17 cellular contexts compared by ENCODE assay signal in the genomic region with DNA sequence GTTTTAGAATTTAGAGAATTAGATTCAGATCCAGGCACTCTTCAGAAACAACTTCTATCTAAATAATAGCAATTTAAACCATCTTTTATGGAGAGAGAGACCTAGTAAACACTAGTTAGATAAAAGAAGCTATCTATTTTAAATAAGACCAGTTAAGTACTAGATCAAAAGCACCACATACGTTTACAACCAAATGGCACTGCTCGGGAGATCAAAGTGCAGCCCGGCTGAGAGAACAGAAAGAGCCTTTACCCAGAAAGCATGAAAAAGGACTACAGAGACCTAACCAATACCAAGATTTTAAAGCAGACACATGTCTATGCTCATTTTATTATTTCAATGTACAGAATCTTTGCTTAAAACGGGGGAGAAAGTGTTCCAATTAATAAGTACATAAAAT. TPM values are rescaled to one million over a fixed set of nuclear protein-coding genes. Genes with fewer than 3 reads are reported as not detected.
"Had no signal": no experiment of that assay in that cellular context is flagged by ENCODE, and none has a peak within 500 bp of the region (broad histone marks: within the 10 kb centered on the region; RNA-seq: fewer than 3 reads in every experiment).

No MANE protein-coding gene starts in this region.

- H3K27ac Mint-ChIP-seq: activated naive CD4-positive, alpha-beta T cell treated with anti-CD3 and anti-CD28 coated beads, Interleukin-2, amount 50 U/mL, for 72 hours; activated T-cell treated with anti-CD3 and anti-CD28 coated beads, Interleukin-2, amount 50 U/mL, for 72 hours; stimulated activated memory B cell treated with anti-CD40 and anti-IgM and Interleukin-4, amounts not matched to agents 10 μg/mL and 1 μg/mL and 100 μg/mL, for 72 hours had no signal

- H3K27ac ChIP-seq: gastroesophageal sphincter, pancreas, sigmoid colon, tibial artery had no signal

- H3K36me3 ChIP-seq: gastroesophageal sphincter, pancreas, sigmoid colon, tibial artery had no signal

- H3K9me3 Mint-ChIP-seq: activated naive CD4-positive, alpha-beta T cell treated with anti-CD3 and anti-CD28 coated beads, Interleukin-2, amount 50 U/mL, for 72 hours; activated T-cell treated with anti-CD3 and anti-CD28 coated beads, Interleukin-2, amount 50 U/mL, for 72 hours; stimulated activated memory B cell treated with anti-CD40 and anti-IgM and Interleukin-4, amounts not matched to agents 10 μg/mL and 1 μg/mL and 100 μg/mL, for 72 hours had no signal

- H3K27me3 Mint-ChIP-seq: stimulated activated memory B cell treated with anti-CD40 and anti-IgM and Interleukin-4, amounts not matched to agents 10 μg/mL and 1 μg/mL and 100 μg/mL, for 72 hours had no signal

- H3K36me3 Mint-ChIP-seq: activated naive CD4-positive, alpha-beta T cell treated with anti-CD3 and anti-CD28 coated beads, Interleukin-2, amount 50 U/mL, for 72 hours; stimulated activated memory B cell treated with anti-CD40 and anti-IgM and Interleukin-4, amounts not matched to agents 10 μg/mL and 1 μg/mL and 100 μg/mL, for 72 hours had no signal

- H3K4me1 ChIP-seq: gastroesophageal sphincter, pancreas, sigmoid colon, tibial artery had no signal

- H3K9me3 ChIP-seq: gastroesophageal sphincter, pancreas, sigmoid colon, tibial artery had no signal

- ATAC-seq: activated naive CD4-positive, alpha-beta T cell treated with anti-CD3 and anti-CD28 coated beads, Interleukin-2, amount 50 U/mL, for 72 hours; activated T-cell treated with anti-CD3 and anti-CD28 coated beads, Interleukin-2, amount 50 U/mL, for 72 hours; gastroesophageal sphincter; pancreas; stimulated activated memory B cell treated with anti-CD40 and anti-IgM and Interleukin-4, amounts not matched to agents 10 μg/mL and 1 μg/mL and 100 μg/mL, for 72 hours had no signal

- H3K4me3 Mint-ChIP-seq: stimulated activated memory B cell treated with anti-CD40 and anti-IgM and Interleukin-4, amounts not matched to agents 10 μg/mL and 1 μg/mL and 100 μg/mL, for 72 hours had no signal

- DNase-seq: activated CD4-positive, alpha-beta T cell treated with anti-CD3 and anti-CD28 coated beads for 4 hours; activated CD8-positive, alpha-beta memory T cell treated with anti-CD3 and anti-CD28 coated beads, Interleukin-2, amount 50 U/mL, for 48 hours; activated gamma-delta T cell; activated T-cell treated with anti-CD3 and anti-CD28 coated beads, Interleukin-2, amount 50 U/mL, for 72 hours; mesenchymal stem cell; pancreas; sigmoid colon; stimulated activated CD4-positive, alpha-beta T cell treated with anti-CD3 and anti-CD28 coated beads, Interleukin-2, amount 100 ng/mL, for 48 hours; T-helper 2 cell; tibial artery had no signal

- H3K27me3 ChIP-seq: gastroesophageal sphincter, pancreas, sigmoid colon had no signal

- H3K4me3 ChIP-seq: gastroesophageal sphincter, pancreas, sigmoid colon, tibial artery had no signal

RNA-seq across cellular contexts. Expression of a gene that starts 30.8 kb away (rescaled TPM):
- total RNA-seq: activated naive CD4-positive, alpha-beta T cell treated with anti-CD3 and anti-CD28 coated beads, Interleukin-2, amount 50 U/mL, for 72 hours; activated T-cell treated with anti-CD3 and anti-CD28 coated beads, Interleukin-2, amount 50 U/mL, for 72 hours; cardiac septum; kidney epithelial cell; liver had no signal
- polyA plus RNA-seq: esophagus, liver had no signal
